In the genomic region with DNA sequence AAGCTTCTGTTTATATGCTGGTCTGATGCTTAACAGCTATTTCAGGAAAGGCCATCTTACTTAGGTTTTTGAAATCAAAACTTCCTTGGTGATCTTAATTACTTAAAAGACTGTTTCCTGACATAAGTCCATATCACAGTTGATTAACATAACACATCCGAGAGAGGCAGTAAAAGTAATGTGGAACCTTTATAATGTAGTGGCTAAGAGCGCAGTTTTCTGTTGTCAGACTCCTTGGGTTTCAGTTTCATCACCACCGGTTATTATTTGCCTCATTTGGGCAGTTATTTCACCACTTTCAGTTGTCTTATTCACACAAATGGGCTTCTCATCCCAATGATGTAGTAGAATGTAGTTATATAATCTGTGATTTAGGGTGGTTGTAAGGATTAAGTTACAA, we compare ENCODE assay signal across 9 cellular contexts. TPM values are rescaled to one million over a fixed set of nuclear protein-coding genes. Genes with fewer than 3 reads are reported as not detected.
DNase-seq lines count a peak whose midpoint lies in the region; ATAC-seq and TF ChIP-seq lines count a peak whose summit lies in the region.
"Had no signal": no experiment of that assay in that cellular context is flagged by ENCODE, and none has a peak within 500 bp of the region (broad histone marks: within the 10 kb centered on the region; RNA-seq: fewer than 3 reads in every experiment).

No MANE protein-coding gene starts in this region.

- no peaks in the 10 kb centered on the region for H3K27me3 Mint-ChIP-seq in T-cell

- H3K27ac Mint-ChIP-seq in T-cell, result peak overlapping the region in 1 of 2 donors; percentile 0

- H3K9me3 ChIP-seq in fibroblast of lung (ENCODE audit: control insufficient read depth, insufficient read depth, low read depth, low read length) (no peaks in the 10 kb centered on the region), gastroesophageal sphincter (no peaks in the 10 kb centered on the region), upper lobe of left lung (no peaks in the 10 kb centered on the region)

- H3K9ac ChIP-seq in fibroblast of lung (ENCODE audit: insufficient read depth, low read length), result no peak overlapping the region

- H3K4me1 ChIP-seq in fibroblast of lung (ENCODE audit: control insufficient read depth, extremely low read depth, insufficient read depth, low read length), result peaks cover 12% of the 10 kb centered on the region
- H3K4me1 ChIP-seq in gastroesophageal sphincter, result peaks cover 0 to 48% (median 16%) of the 10 kb centered on the region in 3 donors
- H3K4me1 ChIP-seq in upper lobe of left lung, result peaks cover 5 to 43% (median 18%) of the 10 kb centered on the region in 4 donors

- H3K9me3 Mint-ChIP-seq in T-cell, result no peaks in the 10 kb centered on the region

- TF ChIP-seq POLR2A in gastroesophageal sphincter (IDR thresholded peaks at IDR 0.05), result no peak
- no peak for TF ChIP-seq POLR2A in upper lobe of left lung (IDR thresholded peaks at IDR 0.05)

- CTCF ChIA-PET in T-cell (lab: Charles Lee), result interaction anchor here in 1 of 2 donors (0.6 to 1.4 kb wide), 2 partner anchors 14 to 90 kb away, joined by 3 read pairs; no protein-coding TSS in a partner anchor

- TF ChIP-seq EP300 in gastroesophageal sphincter (IDR thresholded peaks at IDR 0.05) (no peak), upper lobe of left lung (IDR thresholded peaks at IDR 0.05) (no peak)

- H3K27ac ChIP-seq in fibroblast of lung (ENCODE audit: insufficient read depth, low read length) (peak overlapping the region; percentile 2), gastroesophageal sphincter (no peak overlapping the region), upper lobe of left lung (no peak overlapping the region)

- H3K4me1 Mint-ChIP-seq in T-cell, result peaks cover 49 to 61% (median 59%) of the 10 kb centered on the region in 3 donors

- no peak for DNase-seq in fibroblast of lung (ENCODE audit: low read depth in 2 of 2)
- no peak for DNase-seq in central memory CD4-positive, alpha-beta T cell
- no peak for DNase-seq in upper lobe of left lung
- DNase-seq in T-cell, result no peak
- DNase-seq: Right ventricle myocardium superior had no signal

- H3K27me3 ChIP-seq in fibroblast of lung (ENCODE audit: control insufficient read depth, insufficient read depth, low read length), result no peaks in the 10 kb centered on the region
- no peaks in the 10 kb centered on the region for H3K27me3 ChIP-seq in gastroesophageal sphincter
- H3K27me3 ChIP-seq in upper lobe of left lung, result no peaks in the 10 kb centered on the region

- no peaks in the 10 kb centered on the region for H4K20me1 ChIP-seq in fibroblast of lung (ENCODE audit: control insufficient read depth, extremely low read depth, insufficient read depth, low read length)

- no peak overlapping the region for H3K4me2 ChIP-seq in fibroblast of lung (ENCODE audit: extremely low read depth, insufficient read depth, low read length)

- 77 to 82% methylated on average over 3 of the region's 3 CpGs for WGBS in gastroesophageal sphincter (ENCODE audit: low coverage in 1 of 2), 2 donors
- 38 to 70% methylated on average over 3 of the region's 3 CpGs for WGBS in upper lobe of left lung, 2 donors

- no peaks in the 10 kb centered on the region for H3K36me3 ChIP-seq in fibroblast of lung (ENCODE audit: control insufficient read depth, insufficient read depth, low read length)
- peaks cover 6 to 32% of the 10 kb centered on the region in 2 donors for H3K36me3 ChIP-seq in gastroesophageal sphincter
- peaks cover 0 to 25% (median 10%) of the 10 kb centered on the region in 4 donors for H3K36me3 ChIP-seq in upper lobe of left lung

- peaks cover 31% of the 10 kb centered on the region for H3K36me3 Mint-ChIP-seq in T-cell

- H3K4me3 ChIP-seq in fibroblast of lung (replicated peaks in 1 of 4; ENCODE audit: control extremely low read depth in 1 of 4, insufficient read depth in 1 of 4, low read depth in 3 of 4, low read length in 4 of 4) (no peak overlapping the region), gastroesophageal sphincter (no peak overlapping the region), upper lobe of left lung (no peak overlapping the region)

- POLR2A ChIA-PET in T-cell (lab: Charles Lee), result no interaction called here

- peaks cover 33% of the 10 kb centered on the region for H3K79me2 ChIP-seq in fibroblast of lung (ENCODE audit: control insufficient read depth, insufficient read depth, low read length)

- H2AFZ ChIP-seq in fibroblast of lung (ENCODE audit: low read length), result no peak overlapping the region

- TF ChIP-seq CTCF in fibroblast of lung (conservative IDR thresholded peaks at IDR 0.05 in 1 of 2, IDR thresholded peaks at IDR 0.05 in 1 of 2; ENCODE audit: low read depth in 1 of 2, low read length in 2 of 2) (no peak), gastroesophageal sphincter (IDR thresholded peaks at IDR 0.05) (no peak), upper lobe of left lung (IDR thresholded peaks at IDR 0.05) (no peak)

- H3K4me3 Mint-ChIP-seq in T-cell, result peak overlapping the region in 1 of 3 donors; percentile 14

- ATAC-seq in GM18517 (IDR thresholded peaks at IDR 0.05; ENCODE audit: unreplicated experiment) (peak; percentile 97), GM21515 (IDR thresholded peaks at IDR 0.05; ENCODE audit: unreplicated experiment) (peak; percentile 92), HG03175 (IDR thresholded peaks at IDR 0.05; ENCODE audit: unreplicated experiment) (peak; percentile 80), gastroesophageal sphincter (no peak), upper lobe of left lung (ENCODE audit: low FRiP score in 2 of 2) (no peak), T-cell (replicated peaks in 1 of 4) (no peak)

RNA-seq across cellular contexts. Expression of gene TBC1D15, which starts 30.9 kb away (rescaled TPM):
- total RNA-seq in fibroblast of lung (28.8 and 31.4 TPM in 2 replicates), gastroesophageal sphincter (10 to 100 TPM; 20.0 to 45.8 (median 34.1) TPM), upper lobe of left lung (10 to 100 TPM; 25.1 to 71.6 (median 44.3) TPM), T-cell (10 to 100 TPM; 63.8 to 85.9 (median 71.3) TPM)
- polyA plus RNA-seq in fibroblast of lung, result 40.4 and 45.2 TPM in 2 replicates
- 24.8 and 26.8 TPM in 2 replicates for polyA plus RNA-seq in fibroblast of lung (2012)
- 0.31 and 4.0 TPM in 2 replicates for polyA minus RNA-seq in fibroblast of lung (ENCODE audit: low replicate concordance)

Comparison
In these comparisons a context has a peak if more than half of its experiments do, and no peak if none do; other contexts are left out.
1. ATAC-seq: peak in GM18517 (single experiment), GM21515 (single experiment) and HG03175 (single experiment); none in gastroesophageal sphincter (single experiment), upper lobe of left lung (0 of 2) and T-cell (0 of 4).